Comparison of ENCODE assay signal across 9 cellular contexts in genomic region chr9:87662808-87663528, GRCh38.
DNase-seq lines count a peak whose midpoint lies in the region; ATAC-seq and TF ChIP-seq lines count a peak whose summit lies in the region.
"Had no signal": no experiment of that assay in that cellular context is flagged by ENCODE, and none has a peak within 500 bp of the region (broad histone marks: within the 10 kb centered on the region; RNA-seq: fewer than 3 reads in every experiment).

No MANE protein-coding gene starts in this region.

- no peak overlapping the region for H3K4me3 ChIP-seq in lung

- peak; percentile 47 for TF ChIP-seq CTCF in lung (IDR thresholded peaks at IDR 0.05; ENCODE audit: control extremely low read depth, extremely low read depth)

- ATAC-seq in lung (ENCODE audit: insufficient read depth, low FRiP score) (peak; percentile 83), GM18907 (IDR thresholded peaks at IDR 0.05; ENCODE audit: unreplicated experiment) (no peak)

- H3K4me3 Mint-ChIP-seq in dendritic cell treated with granulocyte-macrophage colony-stimulating factor and Interleukin-4, amounts not matched to agents 40 ng/mL and 50 ng/mL, for 4 days = no peak overlapping the region
- H3K4me3 Mint-ChIP-seq: B cell had no signal

- H3K27ac Mint-ChIP-seq in dendritic cell treated with granulocyte-macrophage colony-stimulating factor and Interleukin-4, amounts not matched to agents 40 ng/mL and 50 ng/mL, for 4 days = peak overlapping the region; percentile 35
- H3K27ac Mint-ChIP-seq: B cell had no signal

- whole genome bisulfite sequencing in lung, 2 donors = 74 to 77% methylated on average over 11 of the region's 11 CpGs

- DNase-seq in NCI-H1417 (lab: John Stamatoyannopoulos, UW) = peak in 2 of 3 experiments; percentile 66 to 78
- no peak for DNase-seq in NCI-H1417 treated with DMSO at 0.1 percent for 48 hours (lab: John Stamatoyannopoulos, UW)
- DNase-seq in LoVo (ENCODE audit: low spot score) = peak; percentile 28
- peak; percentile 72 for DNase-seq in UCSD-AML1 (lab: John Stamatoyannopoulos, UW; ENCODE audit: unreplicated experiment)
- peak; percentile 85 for DNase-seq in lung (ENCODE audit: low spot score)
- DNase-seq in stimulated activated CD8-positive, alpha-beta memory T cell treated with anti-CD3 and anti-CD28 coated beads, Interleukin-2, amount 100 ng/mL, for 48 hours (ENCODE audit: low read depth in 2 of 2) = peak; percentile 53 to 69

- intact Hi-C loops in dendritic cell treated with granulocyte-macrophage colony-stimulating factor and Interleukin-4, amounts not matched to agents 40 ng/mL and 50 ng/mL, for 4 days (cut with micrococcal nuclease) = loop anchor here (1.0 to 5.0 kb wide), 2 partner anchors 166 to 326 kb away; partner anchors contain the start of gene DAPK1

- H3K36me3 Mint-ChIP-seq in dendritic cell treated with granulocyte-macrophage colony-stimulating factor and Interleukin-4, amounts not matched to agents 40 ng/mL and 50 ng/mL, for 4 days (ENCODE audit: low read depth) = peaks cover 96% of the 10 kb centered on the region

- no peaks in the 10 kb centered on the region for H3K27me3 ChIP-seq in lung (ENCODE audit: control insufficient read depth, insufficient read depth)

- peaks cover 38% of the 10 kb centered on the region for H3K4me1 Mint-ChIP-seq in dendritic cell treated with granulocyte-macrophage colony-stimulating factor and Interleukin-4, amounts not matched to agents 40 ng/mL and 50 ng/mL, for 4 days (ENCODE audit: low read depth)
- H3K4me1 Mint-ChIP-seq: B cell had no signal

- peaks cover 31% of the 10 kb centered on the region for H3K9me3 Mint-ChIP-seq in dendritic cell treated with granulocyte-macrophage colony-stimulating factor and Interleukin-4, amounts not matched to agents 40 ng/mL and 50 ng/mL, for 4 days

- H3K9me3 ChIP-seq in lung (ENCODE audit: control insufficient read depth in 2 of 2, insufficient read depth in 1 of 2, low read length in 1 of 2) = peaks cover 0 to 14% of the 10 kb centered on the region in 2 donors

- peaks cover 0 to 22% of the 10 kb centered on the region in 2 donors for H3K36me3 ChIP-seq in lung (ENCODE audit: control insufficient read depth in 2 of 2, insufficient read depth in 2 of 2, low read length in 2 of 2)

- no peaks in the 10 kb centered on the region for H3K27me3 Mint-ChIP-seq in dendritic cell treated with granulocyte-macrophage colony-stimulating factor and Interleukin-4, amounts not matched to agents 40 ng/mL and 50 ng/mL, for 4 days
- H3K27me3 Mint-ChIP-seq: B cell had no signal

- no peaks in the 10 kb centered on the region for H3K4me1 ChIP-seq in lung (ENCODE audit: control insufficient read depth in 2 of 2, insufficient read depth in 2 of 2, low read length in 2 of 2)

- H3K27ac ChIP-seq in lung (ENCODE audit: low read depth in 1 of 2, low read length in 1 of 2) = no peak overlapping the region
